Comparison of ENCODE assay signal across 8 cellular contexts in genomic region chr7:98869374-98870070, GRCh38. TPM values are rescaled to one million over a fixed set of nuclear protein-coding genes. Genes with fewer than 3 reads are reported as not detected.
DNase-seq lines count a peak whose midpoint lies in the region; ATAC-seq lines count a peak whose summit lies in the region.

TSS of gene TMEM130 (minus strand) at chr7:98870014. CDS start at chr7:98869861, 153 bp downstream.

- peaks cover 38% of the 10 kb centered on the region for H3K27me3 Mint-ChIP-seq in activated T-cell treated with anti-CD3 and anti-CD28 coated beads, Interleukin-2, amount 50 U/mL, for 24 hours
- peaks cover 9% of the 10 kb centered on the region for H3K27me3 Mint-ChIP-seq in activated naive CD4-positive, alpha-beta T cell treated with anti-CD3 and anti-CD28 coated beads for 36 hours (ENCODE audit: low read depth)

- H3K4me1 Mint-ChIP-seq in activated T-cell treated with anti-CD3 and anti-CD28 coated beads, Interleukin-2, amount 50 U/mL, for 24 hours (ENCODE audit: low read depth) = peaks cover 4% of the 10 kb centered on the region
- no peaks in the 10 kb centered on the region for H3K4me1 Mint-ChIP-seq in activated naive CD4-positive, alpha-beta T cell treated with anti-CD3 and anti-CD28 coated beads for 36 hours (ENCODE audit: low read depth)

- peak within 1 kb of the TSS; percentile 82 for H3K27ac ChIP-seq in temporal lobe (ENCODE audit: low read depth, low read length)

- DNase-seq in activated T-cell treated with anti-CD3 and anti-CD28 coated beads, Interleukin-2, amount 50 U/mL, for 24 hours = peak; percentile 36
- no peak for DNase-seq in activated T-cell treated with anti-CD3 and anti-CD28 coated beads, Interleukin-2, amount 50 U/mL, for 1 hour
- DNase-seq in activated naive CD4-positive, alpha-beta T cell treated with anti-CD3 and anti-CD28 coated beads for 36 hours = no peak
- no peak for DNase-seq in COLO829 (ENCODE audit: low spot score)

- H3K4me3 ChIP-seq in iPS-18c (ENCODE audit: insufficient read depth, low read depth, low read length) = peak within 1 kb of the TSS; percentile 69

- intact Hi-C loops in activated naive CD4-positive, alpha-beta T cell treated with anti-CD3 and anti-CD28 coated beads for 36 hours (cut with micrococcal nuclease) = loop anchor here (1.0 kb wide), 1 partner anchor 10 kb away; no protein-coding TSS in a partner anchor

- no peak within 1 kb of the TSS for H3K27ac Mint-ChIP-seq in activated T-cell treated with anti-CD3 and anti-CD28 coated beads, Interleukin-2, amount 50 U/mL, for 24 hours
- no peak within 1 kb of the TSS for H3K27ac Mint-ChIP-seq in activated naive CD4-positive, alpha-beta T cell treated with anti-CD3 and anti-CD28 coated beads for 36 hours

- ATAC-seq in GM18867 (IDR thresholded peaks at IDR 0.05; ENCODE audit: unreplicated experiment) (no peak), HG03457 (IDR thresholded peaks at IDR 0.05; ENCODE audit: unreplicated experiment) (no peak)

- no peaks in the 10 kb centered on the region for H3K9me3 Mint-ChIP-seq in activated T-cell treated with anti-CD3 and anti-CD28 coated beads, Interleukin-2, amount 50 U/mL, for 24 hours
- H3K9me3 Mint-ChIP-seq in activated naive CD4-positive, alpha-beta T cell treated with anti-CD3 and anti-CD28 coated beads for 36 hours = no peaks in the 10 kb centered on the region

- CTCF ChIA-PET in activated naive CD4-positive, alpha-beta T cell treated with anti-CD3 and anti-CD28 coated beads for 36 hours (lab: Charles Lee) = interaction anchor here (1.6 kb wide), 1 partner anchor 28 kb away, joined by 6 read pairs; no protein-coding TSS in a partner anchor

- H3K9me3 ChIP-seq in iPS-18c (ENCODE audit: control insufficient read depth, insufficient read depth, low read length) = no peaks in the 10 kb centered on the region

- peak within 1 kb of the TSS; percentile 72 for H3K4me3 Mint-ChIP-seq in activated T-cell treated with anti-CD3 and anti-CD28 coated beads, Interleukin-2, amount 50 U/mL, for 24 hours
- peak within 1 kb of the TSS; percentile 69 for H3K4me3 Mint-ChIP-seq in activated naive CD4-positive, alpha-beta T cell treated with anti-CD3 and anti-CD28 coated beads for 36 hours

- H3K36me3 Mint-ChIP-seq in activated T-cell treated with anti-CD3 and anti-CD28 coated beads, Interleukin-2, amount 50 U/mL, for 24 hours (ENCODE audit: low read depth) = no peaks in the 10 kb centered on the region
- no peaks in the 10 kb centered on the region for H3K36me3 Mint-ChIP-seq in activated naive CD4-positive, alpha-beta T cell treated with anti-CD3 and anti-CD28 coated beads for 36 hours (ENCODE audit: low read depth)

RNA-seq across cellular contexts. Expression of gene TMEM130, which starts in this region (rescaled TPM):
- under 1 TPM in 1 of 2 experiments, not detected in 1; 0.10 TPM for total RNA-seq in activated naive CD4-positive, alpha-beta T cell treated with anti-CD3 and anti-CD28 coated beads for 36 hours
- 8.9 TPM for total RNA-seq in temporal lobe
